Comparison of ENCODE assay signal across 1 cellular context in genomic region chr20:55471052-55472006, GRCh38.
TF ChIP-seq lines count a peak whose summit lies in the region.

No MANE protein-coding gene starts in this region.

TF ChIP-seq in HepG2, 621 proteins besides CTCF, POLR2A, EP300 and RAD21 (continued from another document and continues in another):
- no peak for TF ChIP-seq LRRFIP1 (CRISPR knock-in tag; conservative IDR thresholded peaks at IDR 0.05)
- TF ChIP-seq JARID2 (CRISPR knock-in tag; IDR thresholded peaks at IDR 0.05; ENCODE audit: insufficient replicate concordance): no peak
- TF ChIP-seq ZNF577 (CRISPR knock-in tag; IDR thresholded peaks at IDR 0.05; ENCODE audit: borderline replicate concordance, low read depth): no peak
- no peak for TF ChIP-seq ZBTB44 (CRISPR knock-in tag; IDR thresholded peaks at IDR 0.05)
- no peak for TF ChIP-seq PRDM15 (CRISPR knock-in tag; IDR thresholded peaks at IDR 0.05)
- TF ChIP-seq IRF9 (CRISPR knock-in tag; IDR thresholded peaks at IDR 0.05; ENCODE audit: borderline replicate concordance): no peak
- TF ChIP-seq CBX2 (IDR thresholded peaks at IDR 0.05; ENCODE audit: low read depth, low read length): no peak
- no peak for TF ChIP-seq CBX2 (CRISPR knock-in tag; IDR thresholded peaks at IDR 0.05; ENCODE audit: low read depth)
- TF ChIP-seq ONECUT2 (CRISPR knock-in tag; IDR thresholded peaks at IDR 0.05): 0 out of 2 replicates have a peak, but pooled peaks have one; percentile 8
- peak; percentile 68; the same call in 1 of the 2 replicates for TF ChIP-seq ZNF230 (CRISPR knock-in tag; IDR thresholded peaks at IDR 0.05)
- no peak for TF ChIP-seq TFDP1 (CRISPR knock-in tag; IDR thresholded peaks at IDR 0.05; ENCODE audit: borderline replicate concordance)
- TF ChIP-seq CREM (IDR thresholded peaks at IDR 0.05): no peak; the same call in 1 of the 2 replicates
- no peak for TF ChIP-seq CREM (CRISPR knock-in tag; IDR thresholded peaks at IDR 0.05)
- no peak for TF ChIP-seq CHD4 (IDR thresholded peaks at IDR 0.05; ENCODE audit: borderline replicate concordance, low read length)
- TF ChIP-seq ZNF556 (CRISPR knock-in tag; IDR thresholded peaks at IDR 0.05; ENCODE audit: borderline replicate concordance): peak; percentile 71; the same call in 1 of the 2 replicates
- no peak for TF ChIP-seq NCOA1 (CRISPR knock-in tag; IDR thresholded peaks at IDR 0.05)
- peak in 1 of 2 experiments; percentile 67; a peak in 3 of 4 replicates for TF ChIP-seq NR2F1 (CRISPR knock-in tag; IDR thresholded peaks at IDR 0.05)
- TF ChIP-seq ZNF672 (CRISPR knock-in tag; IDR thresholded peaks at IDR 0.05): 0 out of 2 replicates have a peak, but pooled peaks have one; percentile 66
- no peak for TF ChIP-seq ZFP41 (CRISPR knock-in tag; IDR thresholded peaks at IDR 0.05; ENCODE audit: borderline replicate concordance)
- no peak for TF ChIP-seq GLMP (CRISPR knock-in tag; IDR thresholded peaks at IDR 0.05; ENCODE audit: borderline replicate concordance)
- no peak for TF ChIP-seq HES4 (CRISPR knock-in tag; IDR thresholded peaks at IDR 0.05; ENCODE audit: borderline replicate concordance)
- TF ChIP-seq LCORL (IDR thresholded peaks at IDR 0.05): peak; percentile 86
- peak; percentile 97 for TF ChIP-seq LCORL (CRISPR knock-in tag; IDR thresholded peaks at IDR 0.05)
- no peak for TF ChIP-seq PREB (CRISPR knock-in tag; IDR thresholded peaks at IDR 0.05)
- no peak for TF ChIP-seq ZSCAN12 (CRISPR knock-in tag; IDR thresholded peaks at IDR 0.05)
- no peak for TF ChIP-seq ZNF564 (CRISPR knock-in tag; IDR thresholded peaks at IDR 0.05)
- no peak for TF ChIP-seq MXI1 (IDR thresholded peaks at IDR 0.05; ENCODE audit: borderline replicate concordance, low read depth, low read length)
- no peak for TF ChIP-seq ZNF597 (CRISPR knock-in tag; IDR thresholded peaks at IDR 0.05)
- TF ChIP-seq PHF20 (CRISPR knock-in tag; IDR thresholded peaks at IDR 0.05): no peak; the same call in 1 of the 2 replicates
- TF ChIP-seq TMF1 (CRISPR knock-in tag; IDR thresholded peaks at IDR 0.05; ENCODE audit: low read depth): no peak
- peak; percentile 64; the same call in 1 of the 2 replicates for TF ChIP-seq ZKSCAN8 (CRISPR knock-in tag; IDR thresholded peaks at IDR 0.05; ENCODE audit: borderline replicate concordance)
- no peak for TF ChIP-seq ATAD3A (CRISPR knock-in tag; IDR thresholded peaks at IDR 0.05)
- peak; percentile 12; the same call in 1 of the 2 replicates for TF ChIP-seq STAG1 (CRISPR knock-in tag; IDR thresholded peaks at IDR 0.05)
- no peak for TF ChIP-seq DR1 (CRISPR knock-in tag; IDR thresholded peaks at IDR 0.05)
- TF ChIP-seq ZNF124 (CRISPR knock-in tag; IDR thresholded peaks at IDR 0.05): peak; percentile 65
- no peak for TF ChIP-seq STAT5B (CRISPR knock-in tag; IDR thresholded peaks at IDR 0.05)
- no peak for TF ChIP-seq ZNF138 (CRISPR knock-in tag; IDR thresholded peaks at IDR 0.05; ENCODE audit: low read depth)
- no peak for TF ChIP-seq FOXO4 (CRISPR knock-in tag; conservative IDR thresholded peaks at IDR 0.05)
- TF ChIP-seq PHB2 (IDR thresholded peaks at IDR 0.05; ENCODE audit: partially characterized antibody): no peak
- TF ChIP-seq ZMYM2 (CRISPR knock-in tag; IDR thresholded peaks at IDR 0.05): no peak
- TF ChIP-seq ZBTB33 (CRISPR knock-in tag; IDR thresholded peaks at IDR 0.05): no peak
- TF ChIP-seq SUZ12 (IDR thresholded peaks at IDR 0.05; ENCODE audit: low read depth, low read length): no peak
- peak; percentile 70; the same call in 1 of the 2 replicates for TF ChIP-seq ZNF878 (CRISPR knock-in tag; IDR thresholded peaks at IDR 0.05)
- peak; percentile 39; the same call in 1 of the 2 replicates for TF ChIP-seq FOXO1 (CRISPR knock-in tag; IDR thresholded peaks at IDR 0.05)
- TF ChIP-seq ZNF331 (CRISPR knock-in tag; IDR thresholded peaks at IDR 0.05): peak; percentile 86
- no peak for TF ChIP-seq SATB2 (CRISPR knock-in tag; IDR thresholded peaks at IDR 0.05)
- no peak for TF ChIP-seq ZNF569 (CRISPR knock-in tag; IDR thresholded peaks at IDR 0.05; ENCODE audit: borderline replicate concordance)
- TF ChIP-seq ZNF614 (CRISPR knock-in tag; IDR thresholded peaks at IDR 0.05; ENCODE audit: borderline replicate concordance): peak; percentile 76; the same call in 1 of the 2 replicates
- TF ChIP-seq ZC3H4 (CRISPR knock-in tag; IDR thresholded peaks at IDR 0.05; ENCODE audit: borderline replicate concordance): no peak
- TF ChIP-seq PCBP2 (optimal IDR thresholded peaks at IDR 0.05; ENCODE audit: low read depth, low read length, poor library complexity, severe bottlenecking): no peak
- peak; percentile 79 for TF ChIP-seq SALL1 (CRISPR knock-in tag; IDR thresholded peaks at IDR 0.05)
- no peak for TF ChIP-seq ZNF737 (CRISPR knock-in tag; IDR thresholded peaks at IDR 0.05; ENCODE audit: borderline replicate concordance)
- TF ChIP-seq SSRP1 (CRISPR knock-in tag; IDR thresholded peaks at IDR 0.05): no peak
- TF ChIP-seq ASH2L (IDR thresholded peaks at IDR 0.05; ENCODE audit: insufficient read length, low read depth, low read length): peak; percentile 83
- peak; percentile 16; the same call in 1 of the 2 replicates for TF ChIP-seq ZNF709 (CRISPR knock-in tag; IDR thresholded peaks at IDR 0.05)
